Comparison of ENCODE assay signal across 9 cellular contexts in the genomic region with DNA sequence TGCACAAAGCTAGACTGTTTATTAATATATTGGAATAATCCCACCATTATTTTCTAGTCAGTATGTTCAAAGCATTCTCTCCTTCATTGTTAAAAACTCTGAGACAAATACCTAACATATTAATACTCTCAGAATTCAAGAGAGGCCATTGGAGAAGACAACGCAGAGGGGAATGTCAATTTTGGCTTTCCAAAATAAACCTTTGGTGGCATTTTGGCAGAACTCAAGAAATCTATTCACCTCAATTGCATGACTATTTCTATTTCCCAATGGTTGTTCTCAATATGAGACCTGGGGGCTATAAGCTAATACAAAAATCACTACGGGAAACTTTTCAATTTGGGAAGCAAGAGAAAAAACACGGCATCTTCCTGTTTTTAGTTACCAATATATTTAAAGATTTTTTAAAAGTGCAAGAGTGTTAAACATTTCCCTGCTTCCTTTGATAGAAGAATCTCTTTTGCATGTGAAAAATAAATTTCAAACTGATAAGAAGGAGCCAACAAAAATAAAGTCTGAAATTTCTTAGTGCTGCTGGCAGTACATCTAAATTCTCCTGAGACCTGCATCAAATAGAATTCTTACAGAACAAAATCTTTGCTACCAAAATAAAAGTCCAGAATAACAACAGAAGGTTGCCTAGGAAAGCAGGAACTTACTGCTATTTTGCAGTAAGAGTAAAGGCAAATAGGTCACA. TPM values are rescaled to one million over a fixed set of nuclear protein-coding genes. Genes with fewer than 3 reads are reported as not detected.
DNase-seq lines count a peak whose midpoint lies in the region; ATAC-seq and TF ChIP-seq lines count a peak whose summit lies in the region.
"Had no signal": no experiment of that assay in that cellular context is flagged by ENCODE, and none has a peak within 500 bp of the region (broad histone marks: within the 10 kb centered on the region; RNA-seq: fewer than 3 reads in every experiment).

No MANE protein-coding gene starts in this region.

- H3K4me1 ChIP-seq in A673 (ENCODE audit: insufficient read depth, low read length, poor library complexity, severe bottlenecking) (no peaks in the 10 kb centered on the region), ovary (ENCODE audit: insufficient read depth) (no peaks in the 10 kb centered on the region)

- TF ChIP-seq POLR2A in ovary (IDR thresholded peaks at IDR 0.05): no peak

- CTCF ChIA-PET in A673 (lab: Charles Lee): no interaction called here

- no peak for TF ChIP-seq CTCF in A673 (conservative IDR thresholded peaks at IDR 0.05; ENCODE audit: low read depth, low read length)
- no peak for TF ChIP-seq CTCF in ovary (IDR thresholded peaks at IDR 0.05)

- 3 to 5% (median 5%) methylated on average over 3 of the region's 3 CpGs for WGBS in ovary, 3 donors

- POLR2A ChIA-PET in A673 (lab: Charles Lee; ENCODE audit: low non-redundant PET): interaction anchor here (0.6 kb wide), 1 partner anchor 273 kb away, joined by 3 read pairs; no protein-coding TSS in a partner anchor

- peaks cover 21% of the 10 kb centered on the region for H3K36me3 ChIP-seq in A673 (ENCODE audit: insufficient read depth, low read length, poor library complexity, severe bottlenecking)
- H3K36me3 ChIP-seq in ovary: no peaks in the 10 kb centered on the region

- no TSS peak for BruUV-seq in A673 (replicated peaks; lab: Mats Ljungman, UMichigan)

- H3K4me3 ChIP-seq in A673 (ENCODE audit: low read depth, low read length, poor library complexity, severe bottlenecking) (no peak overlapping the region), ovary (no peak overlapping the region)
- no peak overlapping the region for H3K4me3 ChIP-seq in Jurkat, Clone E6-1 (ENCODE audit: low read length)
- H3K4me3 ChIP-seq: HAP-1 had no signal

- DNase-seq in A673 (ENCODE audit: low spot score) (peak; percentile 45), cerebellum (ENCODE audit: low spot score) (peak; percentile 54), medulla oblongata (ENCODE audit: extremely low spot score) (peak; percentile 21), activated gamma-delta T cell (lab: John Stamatoyannopoulos, UW) (no peak), HT-29 (ENCODE audit: low spot score) (no peak), ovary (no peak)
- DNase-seq in Jurkat, Clone E6-1 (ENCODE audit: low read depth, low spot score): peak; percentile 35

- no peak for ATAC-seq in GM21529 (IDR thresholded peaks at IDR 0.05; ENCODE audit: unreplicated experiment)

- H3K9me3 ChIP-seq in A673 (ENCODE audit: low read depth, low read length, poor library complexity, severe bottlenecking): no peaks in the 10 kb centered on the region
- H3K9me3 ChIP-seq in ovary: no peaks in the 10 kb centered on the region
- H3K9me3 ChIP-seq: HAP-1 had no signal

- no peak for TF ChIP-seq EP300 in ovary (IDR thresholded peaks at IDR 0.05)

- no peaks in the 10 kb centered on the region for H3K27me3 ChIP-seq in A673 (replicated peaks; ENCODE audit: insufficient read depth, low read depth, low read length, poor library complexity)
- H3K27me3 ChIP-seq in ovary: no peaks in the 10 kb centered on the region

- H3K27ac ChIP-seq in A673 (ENCODE audit: low read depth, low read length, poor library complexity, severe bottlenecking): no peak overlapping the region
- no peak overlapping the region for H3K27ac ChIP-seq in ovary

- intact Hi-C loops in A673 (cut with micrococcal nuclease; ENCODE audit: unreplicated experiment) (no loop called here), ovary (cut with DNase I) (no loop called here)

RNA-seq across cellular contexts. Expression of gene RUSC1, which starts 58.6 kb away (rescaled TPM):
- total RNA-seq in A673 (2021) (42.2 and 43.9 TPM in 2 replicates), cerebellum (32.0 TPM), ovary (10 to 100 TPM; 13.5 to 55.6 (median 29.9) TPM)
- polyA plus RNA-seq in Jurkat, Clone E6-1 (2012; ENCODE audit: insufficient read depth, insufficient read length): 18.3 TPM
- 80.6 and 86.9 TPM in 2 replicates for total RNA-seq in HT-29 (2014; rRNA removed; shearing (Covaris generic))
- 10 to 100 TPM; 20.0 to 24.9 TPM for polyA plus RNA-seq in ovary

Comparison
In these comparisons a context has a peak if more than half of its experiments do, and no peak if none do; other contexts are left out.
1. DNase-seq: peak in A673 (single experiment), Jurkat, Clone E6-1 (single experiment), cerebellum (single experiment) and medulla oblongata (single experiment); none in activated gamma-delta T cell (single experiment), HT-29 (single experiment) and ovary (0 of 5).